29 cellular contexts compared by ENCODE assay signal in the genomic region with DNA sequence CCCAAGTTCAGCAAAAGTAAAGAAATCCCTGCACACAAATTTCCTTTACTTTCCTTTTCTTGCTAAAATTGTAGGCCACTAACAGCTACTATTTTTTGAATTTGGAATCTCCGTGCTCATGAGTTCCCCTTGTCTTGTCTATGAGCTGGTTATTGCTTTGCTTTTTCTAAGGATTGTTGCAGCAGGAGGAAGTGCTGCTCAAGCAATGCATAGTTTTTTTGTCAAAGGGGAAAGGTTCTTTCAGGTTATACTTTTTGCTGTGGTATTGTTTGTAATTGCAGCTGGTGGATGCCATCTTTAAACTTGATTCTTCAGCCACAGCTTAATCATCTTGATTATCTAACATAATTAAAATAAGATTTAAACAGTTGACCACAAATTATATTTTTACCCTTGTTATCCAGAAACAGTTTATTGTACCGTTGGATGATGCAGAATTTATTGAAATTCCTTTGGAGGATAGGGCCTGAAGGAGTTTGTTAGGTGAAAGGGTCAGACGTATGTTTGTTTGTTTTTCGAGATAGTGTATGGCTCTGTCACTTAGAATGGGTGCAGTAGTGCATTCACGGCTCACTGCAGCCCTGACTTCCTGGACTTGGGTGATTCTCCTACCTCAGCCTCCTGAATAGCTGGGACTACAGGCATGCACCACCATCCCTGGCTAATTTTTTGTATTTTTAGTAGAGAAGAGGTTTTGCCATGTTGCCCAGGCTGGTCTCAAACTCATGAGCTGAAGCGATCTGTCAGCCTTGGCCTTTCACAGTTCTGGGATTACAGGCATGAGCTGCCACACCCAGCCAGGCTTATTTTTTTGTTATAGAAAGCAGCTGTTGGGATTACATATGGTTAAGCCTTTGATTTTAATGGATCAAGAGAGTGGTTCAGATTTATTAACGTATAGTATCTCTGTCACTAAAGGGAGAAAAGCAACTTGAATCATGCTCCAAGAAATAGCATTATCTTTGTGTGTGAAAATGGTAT. TPM values are rescaled to one million over a fixed set of nuclear protein-coding genes. Genes with fewer than 3 reads are reported as not detected.
A peak's percentile ranks its signal among the peaks of the same experiment; 100 is the strongest.
DNase-seq lines count a peak whose midpoint lies in the region; FAIRE-seq and TF ChIP-seq lines count a peak whose summit lies in the region.
"Had no signal": no experiment of that assay in that cellular context is flagged by ENCODE, and none has a peak within 500 bp of the region (broad histone marks: within the 10 kb centered on the region; RNA-seq: fewer than 3 reads in every experiment).

No MANE protein-coding gene starts in this region.

- no peak overlapping the region for H3K27ac Mint-ChIP-seq in neural progenitor cell
- H3K27ac Mint-ChIP-seq: activated CD4-positive, alpha-beta memory T cell treated with anti-CD3 and anti-CD28 coated beads for 36 hours; CD4-positive, CD25-positive, alpha-beta regulatory T cell; stimulated activated effector memory CD8-positive, alpha-beta T cell treated with anti-CD3 and anti-CD28 coated beads, Interleukin-12 subunit alpha, Interleukin-12 subunit beta, amount 100 ng/mL, for 72 hours had no signal

- H3K4ac ChIP-seq in trophoblast cell (ENCODE audit: low read depth, low read length): no peak overlapping the region

- WGBS in trophoblast cell (ENCODE audit: extremely low coverage, insufficient coverage, insufficient read length): 100% methylated on average over 1 of the region's 7 CpGs

- H3K36me3 Mint-ChIP-seq in neural progenitor cell: peaks cover 36% of the 10 kb centered on the region

- peak; percentile 29 for FAIRE-seq in D721Med (lab: Jason Lieb, UNC)
- FAIRE-seq: astrocyte, frontal cortex, H1 had no signal

- H2BK120ac ChIP-seq in trophoblast cell (ENCODE audit: insufficient read depth, low read length, poor library complexity): no peak overlapping the region

- no peak overlapping the region for H2AFZ ChIP-seq in Loucy (ENCODE audit: low read length)
- H2AFZ ChIP-seq in neural progenitor cell (replicated peaks): no peak overlapping the region
- no peak overlapping the region for H2AFZ ChIP-seq in trophoblast cell (ENCODE audit: insufficient read depth, low read length, poor library complexity)
- H2AFZ ChIP-seq: hepatocyte had no signal

- H3K4me1 Mint-ChIP-seq in neural progenitor cell: no peaks in the 10 kb centered on the region

- H3K18ac ChIP-seq in trophoblast cell (ENCODE audit: low read length): no peak overlapping the region

- H3K4me3 ChIP-seq in Loucy (ENCODE audit: low read length, poor library complexity, severe bottlenecking) (no peak overlapping the region), WERI-Rb-1 (ENCODE audit: low read depth, low read length) (no peak overlapping the region), neural progenitor cell (no peak overlapping the region), trophoblast cell (ENCODE audit: low read depth, low read length) (no peak overlapping the region)
- H3K4me3 ChIP-seq: esophagus squamous epithelium, hepatocyte, Peyer's patch, prostate gland, sigmoid colon, upper lobe of right lung had no signal

- H3F3A ChIP-seq in Loucy (ENCODE audit: low read depth) (no peaks in the 10 kb centered on the region), neural progenitor cell (ENCODE audit: low read depth) (no peaks in the 10 kb centered on the region)

- H3K4me3 Mint-ChIP-seq in neural progenitor cell: no peak overlapping the region
- H3K4me3 Mint-ChIP-seq: activated CD4-positive, alpha-beta memory T cell treated with anti-CD3 and anti-CD28 coated beads for 36 hours; activated naive CD8-positive, alpha-beta T cell; stimulated activated effector memory CD8-positive, alpha-beta T cell treated with anti-CD3 and anti-CD28 coated beads, Interleukin-12 subunit alpha, Interleukin-12 subunit beta, amount 100 ng/mL, for 72 hours had no signal

- H4K20me1 ChIP-seq in Loucy (ENCODE audit: insufficient read depth, low read length, poor library complexity, severe bottlenecking) (peaks cover 73% of the 10 kb centered on the region), neural progenitor cell (ENCODE audit: low read depth) (peaks cover 68% of the 10 kb centered on the region)

- peaks cover 6% of the 10 kb centered on the region for H3K9me3 Mint-ChIP-seq in neural progenitor cell
- H3K9me3 Mint-ChIP-seq: activated CD4-positive, alpha-beta memory T cell treated with anti-CD3 and anti-CD28 coated beads for 36 hours; CD4-positive, CD25-positive, alpha-beta regulatory T cell; stimulated activated effector memory CD8-positive, alpha-beta T cell treated with anti-CD3 and anti-CD28 coated beads, Interleukin-12 subunit alpha, Interleukin-12 subunit beta, amount 100 ng/mL, for 72 hours had no signal

- H3K27ac ChIP-seq in WERI-Rb-1 (no peak overlapping the region), neural progenitor cell (no peak overlapping the region), trophoblast cell (ENCODE audit: low read depth, low read length) (no peak overlapping the region)
- H3K27ac ChIP-seq: esophagus squamous epithelium, hepatocyte, Peyer's patch, prostate gland, sigmoid colon, upper lobe of right lung had no signal

- no peak overlapping the region for H3K23ac ChIP-seq in trophoblast cell (ENCODE audit: low read length)

- H3K79me1 ChIP-seq in trophoblast cell (ENCODE audit: low read length): no peaks in the 10 kb centered on the region

- no peak overlapping the region for H4K8ac ChIP-seq in trophoblast cell (ENCODE audit: low read depth, low read length)

- H4K91ac ChIP-seq in trophoblast cell (ENCODE audit: low read depth, low read length): no peak overlapping the region

- DNase-seq in D721Med (ENCODE audit: insufficient read length, low spot score): no peak
- peak; percentile 16 for DNase-seq in WERI-Rb-1
- DNase-seq in neural progenitor cell (ENCODE audit: low spot score): no peak
- DNase-seq in NCI-H446 treated with DMSO at 0.1 percent for 48 hours (lab: John Stamatoyannopoulos, UW): no peak
- DNase-seq in trophoblast cell: no peak
- no peak for DNase-seq in EL
- DNase-seq: activated CD4-positive, alpha-beta memory T cell treated with anti-CD3 and anti-CD28 coated beads for 36 hours; activated CD8-positive, alpha-beta memory T cell treated with anti-CD3 and anti-CD28 coated beads, Interleukin-2, amount 50 U/mL, for 48 hours; caudate nucleus; CD4-positive, CD25-positive, alpha-beta regulatory T cell; DMS153; esophagus squamous epithelium; NCI-H1048; NCI-H1694; NCI-H510A; NK-92 treated with Interleukin-12 subunit alpha and Interleukin-12 subunit beta, amount 100 ng/mL, for 24 hours; Peyer's patch; sigmoid colon; stimulated activated CD4-positive, alpha-beta T cell treated with anti-CD3 and anti-CD28 coated beads, Interleukin-4, amount 100 ng/mL, for 24 hours; SW 1271; upper lobe of right lung had no signal

- H3K14ac ChIP-seq in trophoblast cell (ENCODE audit: low read length): no peak overlapping the region

- no peak overlapping the region for H2BK12ac ChIP-seq in trophoblast cell (ENCODE audit: low read length)

- H3K4me2 ChIP-seq in Loucy (ENCODE audit: low read depth, low read length, poor library complexity, severe bottlenecking) (peak overlapping the region; percentile 36), neural progenitor cell (no peak overlapping the region), trophoblast cell (ENCODE audit: low read length) (no peak overlapping the region)
- H3K4me2 ChIP-seq: hepatocyte had no signal

- no peak overlapping the region for H2BK5ac ChIP-seq in trophoblast cell (ENCODE audit: low read depth, low read length, poor library complexity)

- H2AK5ac ChIP-seq in trophoblast cell (ENCODE audit: low read length): no peak overlapping the region

- TF ChIP-seq CTCF in D721Med (IDR thresholded peaks at IDR 0.05; ENCODE audit: insufficient read depth, missing control alignments) (no peak), Loucy (conservative IDR thresholded peaks at IDR 0.05; ENCODE audit: low read length) (no peak), WERI-Rb-1 (IDR thresholded peaks at IDR 0.05; ENCODE audit: low read depth, low read length) (no peak), neural progenitor cell (IDR thresholded peaks at IDR 0.05) (no peak)

- no peaks in the 10 kb centered on the region for H3K9me3 ChIP-seq in Loucy (ENCODE audit: insufficient read depth, low read depth, low read length)
- no peaks in the 10 kb centered on the region for H3K9me3 ChIP-seq in WERI-Rb-1 (ENCODE audit: severe bottlenecking)
- no peaks in the 10 kb centered on the region for H3K9me3 ChIP-seq in neural progenitor cell (ENCODE audit: low read depth)
- no peaks in the 10 kb centered on the region for H3K9me3 ChIP-seq in trophoblast cell (ENCODE audit: insufficient read depth, low read depth, low read length)
- H3K9me3 ChIP-seq: esophagus squamous epithelium, Peyer's patch, prostate gland, sigmoid colon, upper lobe of right lung had no signal

- H4K12ac ChIP-seq in trophoblast cell (ENCODE audit: low read depth, low read length): no peak overlapping the region

- no peak overlapping the region for H3K9ac ChIP-seq in Loucy (ENCODE audit: low read depth, low read length, poor library complexity, severe bottlenecking)
- H3K9ac ChIP-seq in neural progenitor cell: peak overlapping the region; percentile 20
- H3K9ac ChIP-seq in trophoblast cell (ENCODE audit: low read length): no peak overlapping the region

- H3K27me3 ChIP-seq in Loucy (ENCODE audit: insufficient read depth, low read length, poor library complexity, severe bottlenecking) (no peaks in the 10 kb centered on the region), WERI-Rb-1 (ENCODE audit: insufficient read depth, low read depth, severe bottlenecking) (no peaks in the 10 kb centered on the region), neural progenitor cell (no peaks in the 10 kb centered on the region), trophoblast cell (ENCODE audit: insufficient read depth, low read length) (no peaks in the 10 kb centered on the region)
- H3K27me3 ChIP-seq: esophagus squamous epithelium, hepatocyte, Peyer's patch, sigmoid colon, upper lobe of right lung had no signal

- peaks cover 2% of the 10 kb centered on the region for H3K27me3 Mint-ChIP-seq in neural progenitor cell (ENCODE audit: insufficient read depth, low read depth)
- H3K27me3 Mint-ChIP-seq: activated CD4-positive, alpha-beta memory T cell treated with anti-CD3 and anti-CD28 coated beads for 36 hours; activated naive CD8-positive, alpha-beta T cell; CD4-positive, CD25-positive, alpha-beta regulatory T cell had no signal

- H3K36me3 ChIP-seq in Loucy (ENCODE audit: insufficient read depth, low read length) (peaks cover 24% of the 10 kb centered on the region; the same call in 1 of the 2 replicates), WERI-Rb-1 (peaks cover 7% of the 10 kb centered on the region), neural progenitor cell (peaks cover 5% of the 10 kb centered on the region), trophoblast cell (ENCODE audit: control insufficient read depth in 1 of 2, insufficient read depth in 2 of 2, low read length in 2 of 2) (peaks cover 0 to 4% of the 10 kb centered on the region in 2 experiments)
- H3K36me3 ChIP-seq: prostate gland, sigmoid colon had no signal

- peaks cover 98% of the 10 kb centered on the region for H3K79me2 ChIP-seq in Loucy (ENCODE audit: insufficient read depth, low read length)
- peaks cover 100% of the 10 kb centered on the region for H3K79me2 ChIP-seq in neural progenitor cell (ENCODE audit: low read depth)
- H3K79me2 ChIP-seq in trophoblast cell (ENCODE audit: control insufficient read depth, insufficient read depth, low read length, poor library complexity): peaks cover 1% of the 10 kb centered on the region

- H3K9me2 ChIP-seq in Loucy (replicated peaks; ENCODE audit: low read depth, low read length): no peaks in the 10 kb centered on the region

- peaks cover 9% of the 10 kb centered on the region for H3K4me1 ChIP-seq in Loucy (ENCODE audit: insufficient read depth, low read length, poor library complexity, severe bottlenecking)
- H3K4me1 ChIP-seq in neural progenitor cell: no peaks in the 10 kb centered on the region
- H3K4me1 ChIP-seq in trophoblast cell (ENCODE audit: control insufficient read depth in 1 of 2, insufficient read depth in 2 of 2, low read length in 2 of 2): no peaks in the 10 kb centered on the region
- H3K4me1 ChIP-seq: prostate gland, upper lobe of right lung had no signal

RNA-seq across cellular contexts. Expression of a gene that starts 11.7 kb away (rescaled TPM):
- total RNA-seq in neural progenitor cell (ENCODE audit: low replicate concordance): 50.1 and 73.4 TPM in 2 replicates
- polyA plus RNA-seq in trophoblast cell (2013): 12.8 and 13.1 TPM in 2 replicates
